Comparison of ENCODE assay signal across 1 cellular context in the genomic region with DNA sequence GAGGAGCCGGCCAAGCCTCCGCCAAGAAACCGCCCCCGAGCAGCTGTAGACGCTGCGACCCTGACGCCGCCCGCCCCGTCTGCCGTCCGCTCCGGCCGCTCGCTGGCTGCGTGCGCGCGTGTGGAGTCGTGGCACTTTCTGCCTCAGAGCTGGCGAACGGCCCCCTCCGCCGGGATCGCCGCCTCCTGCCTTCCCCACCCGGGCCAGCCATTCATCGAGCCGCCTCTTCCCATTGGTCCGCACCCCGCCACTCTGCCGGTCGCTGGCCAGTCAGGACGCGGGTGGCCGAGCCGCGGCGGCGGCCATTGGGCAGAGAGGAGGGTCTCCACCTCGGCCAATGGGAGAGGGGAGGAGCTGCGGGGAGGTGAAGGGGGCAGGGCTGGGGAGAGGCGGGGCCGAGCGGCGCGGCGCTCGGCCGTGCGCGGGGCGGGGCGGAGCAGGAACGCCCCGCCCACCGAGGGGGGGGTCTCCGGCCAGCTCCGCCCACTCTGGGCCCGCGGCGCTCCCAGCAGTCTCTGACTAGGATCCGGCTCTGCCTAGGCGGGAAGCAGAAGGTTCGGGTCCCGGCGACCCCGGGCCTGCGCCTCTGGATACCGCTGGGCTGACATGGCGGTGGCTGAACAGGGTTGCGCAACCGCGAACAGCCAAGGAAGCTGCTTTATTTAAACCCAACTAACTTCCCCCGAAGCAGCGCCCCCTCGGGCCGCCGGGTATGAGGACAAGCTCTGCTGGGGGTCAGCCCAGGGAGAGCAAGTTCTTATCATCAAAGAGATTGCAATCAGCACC.
TF ChIP-seq lines count a peak whose summit lies in the region.

Gene RRBP1 (minus strand): TSS at position 140 of the 786 bp plus-strand sequence. CDS start 21,735 bp downstream, outside the sequence.

TF ChIP-seq in K562, 482 proteins besides CTCF, POLR2A, EP300 and RAD21 (continued from another document and continues in another):
- TF ChIP-seq FOXA1 (IDR thresholded peaks at IDR 0.05; ENCODE audit: borderline replicate concordance) (no peak), ZNF408 (CRISPR knock-in tag; IDR thresholded peaks at IDR 0.05; ENCODE audit: low read depth) (no peak), NKRF (IDR thresholded peaks at IDR 0.05; ENCODE audit: borderline replicate concordance) (no peak), E2F3 (CRISPR knock-in tag; IDR thresholded peaks at IDR 0.05) (no peak), ZBTB40 (IDR thresholded peaks at IDR 0.05) (peak; percentile 73), ZBTB40 (CRISPR knock-in tag; IDR thresholded peaks at IDR 0.05) (no peak), ASH1L (IDR thresholded peaks at IDR 0.05; ENCODE audit: borderline replicate concordance, low read depth, partially characterized antibody) (peak; percentile 96), ZNF384 (IDR thresholded peaks at IDR 0.05; ENCODE audit: low read depth, low read length) (no peak), SUPT5H (IDR thresholded peaks at IDR 0.05) (peak; percentile 71), PRMT5 (CRISPR knock-in tag; IDR thresholded peaks at IDR 0.05) (no peak), ATF7 (IDR thresholded peaks at IDR 0.05) (peak; percentile 47), MAFG (tag; conservative IDR thresholded peaks at IDR 0.05) (no peak), MBD2 (IDR thresholded peaks at IDR 0.05; ENCODE audit: borderline replicate concordance, low read depth) (peak; percentile 98), ZNF263 (CRISPR knock-in tag; IDR thresholded peaks at IDR 0.05; ENCODE audit: borderline replicate concordance) (no peak), DEAF1 (CRISPR knock-in tag; IDR thresholded peaks at IDR 0.05) (no peak), TAF9B (IDR thresholded peaks at IDR 0.05; ENCODE audit: partially characterized antibody) (peak; percentile 15), ARID4B (CRISPR knock-in tag; IDR thresholded peaks at IDR 0.05) (no peak), CEBPG (CRISPR knock-in tag; IDR thresholded peaks at IDR 0.05) (peak; percentile 97), CEBPG (tag; conservative IDR thresholded peaks at IDR 0.05 in 1 of 2, IDR thresholded peaks at IDR 0.05 in 1 of 2) (peak; percentile 97 to 99), XRCC3 (IDR thresholded peaks at IDR 0.05) (no peak), SMARCA4 (IDR thresholded peaks at IDR 0.05) (peak; percentile 69), TOE1 (IDR thresholded peaks at IDR 0.05; ENCODE audit: borderline replicate concordance) (peak; percentile 10; the same call in 1 of the 2 replicates), TOE1 (CRISPR knock-in tag; IDR thresholded peaks at IDR 0.05; ENCODE audit: borderline replicate concordance, low read depth) (no peak), ETV1 (tag; conservative IDR thresholded peaks at IDR 0.05; ENCODE audit: low read depth) (0 out of 2 replicates have a peak, but pooled peaks have one; percentile 16), HDAC2 (IDR thresholded peaks at IDR 0.05) (peak; percentile 59; the same call in 1 of the 2 replicates), DDX20 (tag; IDR thresholded peaks at IDR 0.05; ENCODE audit: low read depth) (no peak), ZNF23 (CRISPR knock-in tag; IDR thresholded peaks at IDR 0.05) (no peak), SRF (CRISPR knock-in tag; IDR thresholded peaks at IDR 0.05) (no peak), FOS (IDR thresholded peaks at IDR 0.05; ENCODE audit: extremely low read depth, insufficient read length) (peak; percentile 90), CBX5 (IDR thresholded peaks at IDR 0.05; ENCODE audit: borderline replicate concordance, low read depth) (no peak)
- TF ChIP-seq, protein P1, sequence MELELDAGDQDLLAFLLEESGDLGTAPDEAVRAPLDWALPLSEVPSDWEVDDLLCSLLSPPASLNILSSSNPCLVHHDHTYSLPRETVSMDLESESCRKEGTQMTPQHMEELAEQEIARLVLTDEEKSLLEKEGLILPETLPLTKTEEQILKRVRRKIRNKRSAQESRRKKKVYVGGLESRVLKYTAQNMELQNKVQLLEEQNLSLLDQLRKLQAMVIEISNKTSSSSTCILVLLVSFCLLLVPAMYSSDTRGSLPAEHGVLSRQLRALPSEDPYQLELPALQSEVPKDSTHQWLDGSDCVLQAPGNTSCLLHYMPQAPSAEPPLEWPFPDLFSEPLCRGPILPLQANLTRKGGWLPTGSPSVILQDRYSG (tag; conservative IDR thresholded peaks at IDR 0.05; ENCODE audit: low read depth), result no peak
- TF ChIP-seq, protein P2, sequence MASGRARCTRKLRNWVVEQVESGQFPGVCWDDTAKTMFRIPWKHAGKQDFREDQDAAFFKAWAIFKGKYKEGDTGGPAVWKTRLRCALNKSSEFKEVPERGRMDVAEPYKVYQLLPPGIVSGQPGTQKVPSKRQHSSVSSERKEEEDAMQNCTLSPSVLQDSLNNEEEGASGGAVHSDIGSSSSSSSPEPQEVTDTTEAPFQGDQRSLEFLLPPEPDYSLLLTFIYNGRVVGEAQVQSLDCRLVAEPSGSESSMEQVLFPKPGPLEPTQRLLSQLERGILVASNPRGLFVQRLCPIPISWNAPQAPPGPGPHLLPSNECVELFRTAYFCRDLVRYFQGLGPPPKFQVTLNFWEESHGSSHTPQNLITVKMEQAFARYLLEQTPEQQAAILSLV (tag; IDR thresholded peaks at IDR 0.05), result peak; percentile 73
- TF ChIP-seq, protein P3, sequence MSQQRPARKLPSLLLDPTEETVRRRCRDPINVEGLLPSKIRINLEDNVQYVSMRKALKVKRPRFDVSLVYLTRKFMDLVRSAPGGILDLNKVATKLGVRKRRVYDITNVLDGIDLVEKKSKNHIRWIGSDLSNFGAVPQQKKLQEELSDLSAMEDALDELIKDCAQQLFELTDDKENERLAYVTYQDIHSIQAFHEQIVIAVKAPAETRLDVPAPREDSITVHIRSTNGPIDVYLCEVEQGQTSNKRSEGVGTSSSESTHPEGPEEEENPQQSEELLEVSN (IDR thresholded peaks at IDR 0.05; ENCODE audit: borderline replicate concordance in 1 of 2, extremely low read depth in 1 of 2, insufficient read depth in 1 of 2, insufficient read length in 1 of 2, low read depth in 1 of 2, low read length in 1 of 2, poor library complexity in 1 of 2, severe bottlenecking in 1 of 2), result peak in 1 of 2 experiments; percentile 34
